In the genomic region with DNA sequence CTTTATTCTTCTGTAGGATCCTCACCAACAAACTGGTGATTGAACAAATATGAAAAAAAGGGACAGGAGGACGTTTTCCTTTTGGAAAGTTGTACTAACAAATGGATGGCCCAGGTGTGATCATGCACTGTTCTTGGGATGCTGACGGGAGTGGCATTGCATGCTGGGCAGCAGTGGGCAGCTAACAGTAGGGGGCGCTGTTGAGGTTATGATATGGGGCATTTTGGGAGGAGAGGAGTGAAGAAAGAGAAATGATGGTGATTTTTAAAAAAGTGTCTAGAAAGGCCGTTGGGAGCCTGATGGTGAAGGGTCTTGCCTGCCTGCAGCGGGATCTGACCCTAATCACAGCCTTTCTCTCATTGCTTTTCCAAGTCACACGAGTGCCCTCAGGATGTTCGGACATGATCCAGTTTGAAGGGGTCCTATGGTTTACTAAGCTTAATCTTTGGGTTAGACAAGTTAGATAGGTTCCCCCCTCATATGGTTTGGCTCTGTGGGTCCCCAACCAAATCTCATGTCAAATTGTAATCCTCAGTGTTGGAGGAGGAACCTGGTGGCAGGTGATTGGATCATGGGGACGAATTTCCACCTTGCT, we compare ENCODE assay signal across 7 cellular contexts. TPM values are rescaled to one million over a fixed set of nuclear protein-coding genes. Genes with fewer than 3 reads are reported as not detected.
A peak's percentile ranks its signal among the peaks of the same experiment; 100 is the strongest.
DNase-seq lines count a peak whose midpoint lies in the region; ATAC-seq, FAIRE-seq and TF ChIP-seq lines count a peak whose summit lies in the region.

No MANE protein-coding gene starts in this region.

- H2BK20ac ChIP-seq in H1 (ENCODE audit: low read length) = no peak overlapping the region

- H3K27ac ChIP-seq in H1 (ENCODE audit: low read depth, low read length) = no peak overlapping the region

- no peak overlapping the region for H2AFZ ChIP-seq in H1 (ENCODE audit: low read length)

- H3K4me3 ChIP-seq in H1 (ENCODE audit: extremely low read depth in 1 of 4, insufficient read depth in 2 of 4, low read depth in 3 of 4, low read length in 4 of 4) = no peak overlapping the region

- peak; percentile 69 for FAIRE-seq in H1 (lab: Jason Lieb, UNC)

- H4K91ac ChIP-seq in H1 (replicated peaks; ENCODE audit: insufficient read length, low read length) = no peak overlapping the region

- ATAC-seq in HG02642 (IDR thresholded peaks at IDR 0.05; ENCODE audit: poor library complexity, unreplicated experiment) = peak; percentile 50

- no peaks in the 10 kb centered on the region for H3K79me1 ChIP-seq in H1 (ENCODE audit: low read depth, low read length)

- no peaks in the 10 kb centered on the region; the same call in 1 of the 2 replicates for H3K23me2 ChIP-seq in H1 (ENCODE audit: low read depth, low read length)

- H2BK5ac ChIP-seq in H1 (ENCODE audit: low read depth, low read length) = no peak overlapping the region

- H4K5ac ChIP-seq in H1 (ENCODE audit: insufficient read length, low read depth, low read length) = no peak overlapping the region

- no peak overlapping the region for H3K23ac ChIP-seq in H1 (ENCODE audit: insufficient read length)

- no peak overlapping the region for H3K14ac ChIP-seq in H1 (ENCODE audit: insufficient read length)

- no peak overlapping the region for H3K56ac ChIP-seq in H1 (replicated peaks; ENCODE audit: insufficient read length, low read depth, low read length)

- DNase-seq in activated CD4-positive, CD25-positive, alpha-beta regulatory T cell treated with anti-CD3 and anti-CD28 coated beads, Interleukin-2, amount 50 U/mL, for 72 hours = peak; percentile 65
- DNase-seq in H1 (ENCODE audit: low read depth in 1 of 2, low spot score in 2 of 2) (peak in 1 of 2 experiments; percentile 88), NCI-H146 (lab: John Stamatoyannopoulos, UW) (no peak), NCI-H2171 (lab: John Stamatoyannopoulos, UW) (no peak), NCI-H510A (lab: John Stamatoyannopoulos, UW) (no peak)
- peak; percentile 24 to 55 for DNase-seq in stimulated activated CD4-positive, alpha-beta T cell treated with anti-CD3 and anti-CD28 coated beads, Interleukin-15, amount 100 ng/mL, for 48 hours (ENCODE audit: low read depth in 2 of 2)

- no peak overlapping the region for H2BK15ac ChIP-seq in H1 (ENCODE audit: low read length)

- no peak for TF ChIP-seq EP300 in H1 (IDR thresholded peaks at IDR 0.05; ENCODE audit: borderline replicate concordance in 1 of 2, low read depth in 2 of 2, low read length in 2 of 2)

- no peak overlapping the region for H3K4ac ChIP-seq in H1 (replicated peaks; ENCODE audit: insufficient read length, low read depth, low read length)

- TF ChIP-seq RAD21 in H1 (IDR thresholded peaks at IDR 0.05 in 1 of 2, conservative IDR thresholded peaks at IDR 0.05 in 1 of 2; ENCODE audit: low read depth in 2 of 2, low read length in 2 of 2) = peak; percentile 47 to 59

- no peaks in the 10 kb centered on the region for H3K36me3 ChIP-seq in H1 (ENCODE audit: control insufficient read depth in 2 of 4, insufficient read depth in 4 of 4, low read length in 3 of 4)

- H3K79me2 ChIP-seq in H1 (ENCODE audit: control insufficient read depth in 1 of 2, insufficient read depth in 2 of 2, low read length in 2 of 2) = no peaks in the 10 kb centered on the region

- H2BK12ac ChIP-seq in H1 (ENCODE audit: low read depth, low read length) = no peak overlapping the region

- POLR2A ChIA-PET in H1 (lab: Charles Lee; ENCODE audit: partially characterized antibody) = no interaction called here

- no peak overlapping the region for H2AK5ac ChIP-seq in H1 (ENCODE audit: low read depth, low read length)

- H2BK120ac ChIP-seq in H1 (replicated peaks; ENCODE audit: low read depth, low read length) = no peak overlapping the region

- H4K8ac ChIP-seq in H1 (ENCODE audit: extremely low read depth, insufficient read depth, low read length) = no peak overlapping the region

- no peak overlapping the region for H3K18ac ChIP-seq in H1 (ENCODE audit: extremely low read depth, low read length)

- TF ChIP-seq POLR2A in H1 (IDR thresholded peaks at IDR 0.05; ENCODE audit: control extremely low read depth in 1 of 2, low read depth in 2 of 2, low read length in 2 of 2) = no peak

- CTCF ChIA-PET in H1 (lab: Charles Lee; ENCODE audit: partially characterized antibody) = interaction anchor here (0.7 to 7.9 kb wide), 29 partner anchors 9 to 456 kb away, joined by 3 to 110 read pairs (median 3); no protein-coding TSS in a partner anchor

- no peaks in the 10 kb centered on the region for H3K27me3 ChIP-seq in H1 (replicated peaks in 1 of 4; ENCODE audit: control insufficient read depth in 3 of 4, extremely low read depth in 1 of 4, insufficient read depth in 3 of 4, low read length in 3 of 4)

- H4K20me1 ChIP-seq in H1 (replicated peaks in 1 of 2; ENCODE audit: control insufficient read depth in 1 of 2, insufficient read depth in 2 of 2, low read length in 2 of 2) = no peaks in the 10 kb centered on the region

- WGBS in H1 (ENCODE audit: extremely low coverage in 1 of 2, insufficient coverage in 1 of 2, insufficient read length in 1 of 2, insufficient replicate concordance in 2 of 2, low coverage in 1 of 2, low lambda C conversion rate in 2 of 2, missing lambda C conversion rate in 1 of 2), 2 experiments = 70 to 100% methylated on average over 1 to 8 of the region's 8 CpGs

- H3K9me3 ChIP-seq in H1 (ENCODE audit: insufficient read depth in 2 of 2, low read depth in 1 of 2, low read length in 1 of 2) = peaks cover 0 to 2% of the 10 kb centered on the region in 2 experiments; a peak in 2 of 4 replicates

- no peak overlapping the region for H3K9ac ChIP-seq in H1 (replicated peaks in 1 of 4; ENCODE audit: extremely low read depth in 1 of 4, low read depth in 3 of 4, low read length in 3 of 4)

- TF ChIP-seq CTCF in H1 (IDR thresholded peaks at IDR 0.05; ENCODE audit: control extremely low read depth in 1 of 3, insufficient read depth in 1 of 3, low read depth in 1 of 3, low read length in 3 of 3) = peak; percentile 69 to 85 (median 82)

- no peak overlapping the region for H3K4me2 ChIP-seq in H1 (ENCODE audit: insufficient read depth in 1 of 2, low read depth in 2 of 2, low read length in 2 of 2)

- peaks cover 0 to 6% (median 2%) of the 10 kb centered on the region in 4 experiments; a peak in 3 of 7 replicates for H3K4me1 ChIP-seq in H1 (replicated peaks in 1 of 4; ENCODE audit: control insufficient read depth in 3 of 4, insufficient read depth in 4 of 4, low read length in 3 of 4)

TF ChIP-seq in H1, 55 proteins besides CTCF, POLR2A, EP300 and RAD21:
- TF ChIP-seq SAP30 (IDR thresholded peaks at IDR 0.05; ENCODE audit: insufficient read depth, insufficient replicate concordance, low read length) = no peak
- TF ChIP-seq, protein P1, sequence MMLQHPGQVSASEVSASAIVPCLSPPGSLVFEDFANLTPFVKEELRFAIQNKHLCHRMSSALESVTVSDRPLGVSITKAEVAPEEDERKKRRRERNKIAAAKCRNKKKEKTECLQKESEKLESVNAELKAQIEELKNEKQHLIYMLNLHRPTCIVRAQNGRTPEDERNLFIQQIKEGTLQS (IDR thresholded peaks at IDR 0.05; ENCODE audit: insufficient read depth, low read depth, low read length) = 0 out of 2 replicates have a peak, but pooled peaks have one; percentile 10

RNA-seq across cellular contexts. Expression of gene PRTG, which starts 46.2 kb away (rescaled TPM):
- 3.2 and 3.4 TPM in 2 replicates for total RNA-seq in H1 (2021; fragmentation: NEBNext Ultra II Directional; extraction: Animal tissue kit (Norgen Biotek cat#: 25700))
- polyA plus RNA-seq in H1 (2011; rRNA removed) = 2.1 and 3.1 TPM in 2 replicates
- 2.6 TPM for polyA plus RNA-seq in H1 (2011; cell fraction: cytosol; rRNA removed)
- polyA plus RNA-seq in H1 (2011; cell fraction: nucleus; rRNA removed) = 4.0 TPM
- 1.9 to 3.3 TPM (median 2.6 TPM) in 4 replicates for polyA plus RNA-seq in H1 (2012, experiment 1 of 2)
- 0.35 TPM for polyA plus RNA-seq in H1 (2012, experiment 2 of 2)
- 4.5 TPM for polyA plus RNA-seq in H1 (2013, experiment 1 of 2)
- polyA plus RNA-seq in H1 (2013, experiment 2 of 2) = 3.4 TPM
- polyA minus RNA-seq in H1 (2011; rRNA and poly(A)+ RNA removed) = 8.5 and 15.2 TPM in 2 replicates
- polyA minus RNA-seq in H1 (2011; cell fraction: cytosol; rRNA and poly(A)+ RNA removed) = 6.4 TPM
- polyA minus RNA-seq in H1 (2011; cell fraction: nucleus; rRNA and poly(A)+ RNA removed) = 18.8 TPM

Comparison
In these comparisons a context has a peak if more than half of its experiments do, and no peak if none do; other contexts are left out.
1. DNase-seq: peak in activated CD4-positive, CD25-positive, alpha-beta regulatory T cell treated with anti-CD3 and anti-CD28 coated beads, Interleukin-2, amount 50 U/mL, for 72 hours (single experiment) and stimulated activated CD4-positive, alpha-beta T cell treated with anti-CD3 and anti-CD28 coated beads, Interleukin-15, amount 100 ng/mL, for 48 hours (2 of 2); none in NCI-H146 (single experiment), NCI-H2171 (single experiment) and NCI-H510A (single experiment).